Comparison of ENCODE assay signal across 8 cellular contexts in genomic region chr2:192013211-192013610, GRCh38.
"Had no signal": no experiment of that assay in that cellular context is flagged by ENCODE, and none has a peak within 500 bp of the region (broad histone marks: within the 10 kb centered on the region; RNA-seq: fewer than 3 reads in every experiment).

No MANE protein-coding gene starts in this region.

- H3K27ac Mint-ChIP-seq: IgD-negative memory B cell had no signal

- H3K27ac ChIP-seq: HL-60, KMS-11 had no signal

- H3K9me3 Mint-ChIP-seq: H9, IgD-negative memory B cell had no signal

- H3K4me1 Mint-ChIP-seq: IgD-negative memory B cell had no signal

- H3K4me3 Mint-ChIP-seq: H9, IgD-negative memory B cell had no signal

- H3K9ac ChIP-seq: KMS-11 had no signal

- H3K36me3 Mint-ChIP-seq: IgD-negative memory B cell had no signal

- DNase-seq: GOT3, H9, HCEC 1CT, KBM-7 had no signal

- H3K4me2 ChIP-seq: KMS-11 had no signal

- FAIRE-seq: H54 had no signal
